In genomic region chr3:31461441-31461840, GRCh38 we compare ENCODE assay signal across 1 cellular context.
TF ChIP-seq lines count a peak whose summit lies in the region.

No MANE protein-coding gene starts in this region.

TF ChIP-seq in GM12878, 131 proteins besides CTCF, POLR2A, EP300 and RAD21:
- TF ChIP-seq TBL1XR1 (IDR thresholded peaks at IDR 0.05; ENCODE audit: low read depth, low read length) (no peak), MTA3 (IDR thresholded peaks at IDR 0.05; ENCODE audit: borderline replicate concordance, low read length) (no peak), HDAC6 (IDR thresholded peaks at IDR 0.05; ENCODE audit: unreplicated experiment) (no peak)
- TF ChIP-seq, protein P1, sequence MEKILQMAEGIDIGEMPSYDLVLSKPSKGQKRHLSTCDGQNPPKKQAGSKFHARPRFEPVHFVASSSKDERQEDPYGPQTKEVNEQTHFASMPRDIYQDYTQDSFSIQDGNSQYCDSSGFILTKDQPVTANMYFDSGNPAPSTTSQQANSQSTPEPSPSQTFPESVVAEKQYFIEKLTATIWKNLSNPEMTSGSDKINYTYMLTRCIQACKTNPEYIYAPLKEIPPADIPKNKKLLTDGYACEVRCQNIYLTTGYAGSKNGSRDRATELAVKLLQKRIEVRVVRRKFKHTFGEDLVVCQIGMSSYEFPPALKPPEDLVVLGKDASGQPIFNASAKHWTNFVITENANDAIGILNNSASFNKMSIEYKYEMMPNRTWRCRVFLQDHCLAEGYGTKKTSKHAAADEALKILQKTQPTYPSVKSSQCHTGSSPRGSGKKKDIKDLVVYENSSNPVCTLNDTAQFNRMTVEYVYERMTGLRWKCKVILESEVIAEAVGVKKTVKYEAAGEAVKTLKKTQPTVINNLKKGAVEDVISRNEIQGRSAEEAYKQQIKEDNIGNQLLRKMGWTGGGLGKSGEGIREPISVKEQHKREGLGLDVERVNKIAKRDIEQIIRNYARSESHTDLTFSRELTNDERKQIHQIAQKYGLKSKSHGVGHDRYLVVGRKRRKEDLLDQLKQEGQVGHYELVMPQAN (conservative IDR thresholded peaks at IDR 0.05): no peak
